Comparison of ENCODE assay signal across 1 cellular context in the genomic region with DNA sequence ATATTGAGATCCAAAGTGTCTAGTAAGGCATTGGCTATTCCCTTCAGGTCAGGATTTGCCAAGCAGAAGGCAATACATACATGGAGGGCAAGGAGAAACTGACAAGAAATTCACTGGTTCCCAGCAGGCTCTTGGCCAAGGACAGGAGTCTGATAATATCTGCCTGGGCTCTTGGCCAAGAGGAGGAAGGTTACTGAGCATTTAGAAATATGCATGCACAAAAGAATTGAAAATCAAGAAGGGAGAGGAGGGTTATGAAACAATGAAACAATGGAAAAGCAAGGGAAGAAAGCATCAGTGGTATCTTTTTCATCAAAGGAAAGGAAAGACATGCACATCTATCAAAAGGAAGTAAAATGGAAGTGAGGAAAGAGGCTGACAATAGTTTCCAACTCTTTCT.
TF ChIP-seq lines count a peak whose summit lies in the region.

No MANE protein-coding gene starts in this region.

TF ChIP-seq in WTC11, 78 proteins besides CTCF, POLR2A, EP300 and RAD21 (continued from another document):
- TF ChIP-seq JUN (CRISPR knock-in tag; IDR thresholded peaks at IDR 0.05): no peak
- TF ChIP-seq, protein P1, sequence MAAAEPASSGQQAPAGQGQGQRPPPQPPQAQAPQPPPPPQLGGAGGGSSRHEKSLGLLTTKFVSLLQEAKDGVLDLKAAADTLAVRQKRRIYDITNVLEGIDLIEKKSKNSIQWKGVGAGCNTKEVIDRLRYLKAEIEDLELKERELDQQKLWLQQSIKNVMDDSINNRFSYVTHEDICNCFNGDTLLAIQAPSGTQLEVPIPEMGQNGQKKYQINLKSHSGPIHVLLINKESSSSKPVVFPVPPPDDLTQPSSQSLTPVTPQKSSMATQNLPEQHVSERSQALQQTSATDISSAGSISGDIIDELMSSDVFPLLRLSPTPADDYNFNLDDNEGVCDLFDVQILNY (CRISPR knock-in tag; IDR thresholded peaks at IDR 0.05): no peak
